In genomic region chr2:54476852-54477251, GRCh38 we compare ENCODE assay signal across 1 cellular context.
TF ChIP-seq lines count a peak whose summit lies in the region.

No MANE protein-coding gene starts in this region.

TF ChIP-seq in IMR-90, 13 proteins besides CTCF, POLR2A, EP300 and RAD21:
- TF ChIP-seq, protein P1, sequence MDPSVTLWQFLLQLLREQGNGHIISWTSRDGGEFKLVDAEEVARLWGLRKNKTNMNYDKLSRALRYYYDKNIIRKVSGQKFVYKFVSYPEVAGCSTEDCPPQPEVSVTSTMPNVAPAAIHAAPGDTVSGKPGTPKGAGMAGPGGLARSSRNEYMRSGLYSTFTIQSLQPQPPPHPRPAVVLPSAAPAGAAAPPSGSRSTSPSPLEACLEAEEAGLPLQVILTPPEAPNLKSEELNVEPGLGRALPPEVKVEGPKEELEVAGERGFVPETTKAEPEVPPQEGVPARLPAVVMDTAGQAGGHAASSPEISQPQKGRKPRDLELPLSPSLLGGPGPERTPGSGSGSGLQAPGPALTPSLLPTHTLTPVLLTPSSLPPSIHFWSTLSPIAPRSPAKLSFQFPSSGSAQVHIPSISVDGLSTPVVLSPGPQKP (IDR thresholded peaks at IDR 0.05; ENCODE audit: borderline replicate concordance, low read depth, low read length): no peak
- no peak for TF ChIP-seq CHD1 (IDR thresholded peaks at IDR 0.05; ENCODE audit: low read depth, low read length)
- no peak for TF ChIP-seq NFE2L2 (IDR thresholded peaks at IDR 0.05; ENCODE audit: low read depth, low read length)
- TF ChIP-seq SMC3 (IDR thresholded peaks at IDR 0.05; ENCODE audit: low read depth, low read length): no peak
- no peak for TF ChIP-seq RCOR1 (IDR thresholded peaks at IDR 0.05; ENCODE audit: insufficient replicate concordance, low read length)
- no peak for TF ChIP-seq FOS (IDR thresholded peaks at IDR 0.05; ENCODE audit: low read depth, low read length)
- TF ChIP-seq RFX5 (IDR thresholded peaks at IDR 0.05; ENCODE audit: low read depth, low read length): no peak
- no peak for TF ChIP-seq MXI1 (IDR thresholded peaks at IDR 0.05; ENCODE audit: borderline replicate concordance, low read depth, low read length)
TF ChIP-seq in IMR-90: peak in this region for 0.
